8 cellular contexts compared by ENCODE assay signal in the genomic region with DNA sequence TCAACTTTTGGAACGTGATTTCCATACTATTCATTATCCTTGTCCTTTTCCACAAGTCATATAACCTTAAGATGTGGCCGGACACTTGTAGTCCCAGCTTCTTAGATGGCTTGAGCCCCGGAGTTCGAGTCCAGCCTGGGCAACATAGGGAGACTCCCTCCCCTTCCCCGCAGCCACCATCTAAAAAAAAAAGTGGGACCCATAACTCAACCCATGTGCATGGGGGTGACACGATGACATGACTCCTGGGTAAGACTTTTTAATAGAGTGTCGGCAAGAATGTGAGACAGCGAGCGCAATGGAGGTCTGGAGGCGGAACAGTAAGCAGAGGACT. TPM values are rescaled to one million over a fixed set of nuclear protein-coding genes. Genes with fewer than 3 reads are reported as not detected.
DNase-seq lines count a peak whose midpoint lies in the region; ATAC-seq, FAIRE-seq and TF ChIP-seq lines count a peak whose summit lies in the region.

No MANE protein-coding gene starts in this region.

- H3K36me3 ChIP-seq in HUES48 (ENCODE audit: control insufficient read depth, insufficient read depth, low read length) (peaks cover 31% of the 10 kb centered on the region), keratinocyte (ENCODE audit: control insufficient read depth in 2 of 2, extremely low read depth in 1 of 2, insufficient read depth in 2 of 2, low read length in 2 of 2) (peaks cover 2 to 8% of the 10 kb centered on the region in 2 experiments)

- H3K4me3 ChIP-seq in AG10803 (ENCODE audit: low read length) (peak overlapping the region; percentile 90), HUES48 (ENCODE audit: low read depth, low read length) (peak overlapping the region; percentile 99), keratinocyte (ENCODE audit: control insufficient read depth in 2 of 3, extremely low read depth in 1 of 3, insufficient read depth in 2 of 3, low read depth in 1 of 3, low read length in 3 of 3) (peak overlapping the region; percentile 78 to 100 (median 98))

- H3K4me2 ChIP-seq in keratinocyte (ENCODE audit: control insufficient read depth, extremely low read depth, insufficient read depth, low read depth, low read length) = peak overlapping the region; percentile 100

- no peak for DNase-seq in AG10803 (ENCODE audit: low read depth)
- DNase-seq in keratinocyte (ENCODE audit: low read depth, low spot score) = no peak
- DNase-seq in stromal cell of bone marrow (ENCODE audit: low read depth) = peak; percentile 12

- H3K9ac ChIP-seq in HUES48 (ENCODE audit: low read depth, low read length) (peak overlapping the region; percentile 92), keratinocyte (ENCODE audit: control insufficient read depth, extremely low read depth, insufficient read depth, low read length) (peak overlapping the region; percentile 95)

- peak overlapping the region; percentile 98 for H3K27ac ChIP-seq in HUES48 (ENCODE audit: low read depth, low read length)
- H3K27ac ChIP-seq in angular gyrus (ENCODE audit: low read depth, low read length) = peak overlapping the region; percentile 95
- peak overlapping the region; percentile 95 for H3K27ac ChIP-seq in keratinocyte (ENCODE audit: control insufficient read depth, insufficient read depth, low read length)

- FAIRE-seq in keratinocyte (lab: Jason Lieb, UNC) = no peak

- no peaks in the 10 kb centered on the region for H3K9me1 ChIP-seq in keratinocyte (ENCODE audit: control insufficient read depth, extremely low read depth, insufficient read depth, low read length)

- no peaks in the 10 kb centered on the region for H3K9me3 ChIP-seq in HUES48 (ENCODE audit: control insufficient read depth, insufficient read depth, low read length)
- no peaks in the 10 kb centered on the region for H3K9me3 ChIP-seq in keratinocyte (ENCODE audit: control insufficient read depth, low read depth, low read length)

- peaks cover 8% of the 10 kb centered on the region for H3K4me1 ChIP-seq in HUES48 (ENCODE audit: control insufficient read depth, insufficient read depth, low read length)
- H3K4me1 ChIP-seq in keratinocyte (ENCODE audit: control insufficient read depth, extremely low read depth, insufficient read depth, low read length) = peaks cover 6% of the 10 kb centered on the region

- ATAC-seq in HG03175 (IDR thresholded peaks at IDR 0.05; ENCODE audit: unreplicated experiment) = no peak
- ATAC-seq in GM21576 (IDR thresholded peaks at IDR 0.05; ENCODE audit: unreplicated experiment) = no peak
- no peak for ATAC-seq in HG03135 (IDR thresholded peaks at IDR 0.05; ENCODE audit: unreplicated experiment)

- no peak for TF ChIP-seq CTCF in AG10803 (conservative IDR thresholded peaks at IDR 0.05; ENCODE audit: low read length)
- no peak for TF ChIP-seq CTCF in keratinocyte (optimal IDR thresholded peaks at IDR 0.05 in 1 of 3, IDR thresholded peaks at IDR 0.05 in 1 of 3, conservative IDR thresholded peaks at IDR 0.05 in 1 of 3; ENCODE audit: extremely low read depth in 1 of 3, insufficient read depth in 2 of 3, low read length in 3 of 3)

- H3K79me2 ChIP-seq in keratinocyte (ENCODE audit: control insufficient read depth, insufficient read depth, low read length) = peaks cover 12% of the 10 kb centered on the region

- no peaks in the 10 kb centered on the region for H3K27me3 ChIP-seq in HUES48 (ENCODE audit: control insufficient read depth, insufficient read depth, low read length)
- H3K27me3 ChIP-seq in keratinocyte (ENCODE audit: control insufficient read depth, extremely low read depth, insufficient read depth, low read length) = no peaks in the 10 kb centered on the region

- peak overlapping the region; percentile 98 for H2AFZ ChIP-seq in keratinocyte (ENCODE audit: control insufficient read depth, low read length)

- no peaks in the 10 kb centered on the region for H4K20me1 ChIP-seq in keratinocyte (ENCODE audit: control insufficient read depth, extremely low read depth, insufficient read depth, low read length)

- dilution Hi-C loops in keratinocyte (cut with MboI; ENCODE audit: extremely low pct_ligation_motif_present, low sequenced_read_pairs) = no loop called here

RNA-seq across cellular contexts. Expression of a gene that starts 25.7 kb away (rescaled TPM):
- 19.9 to 29.4 TPM (median 26.9 TPM) in 3 replicates for polyA plus RNA-seq in keratinocyte
- 53.7 TPM for polyA plus RNA-seq in keratinocyte (2011; ENCODE audit: low read depth)
- polyA plus RNA-seq in keratinocyte (2011; cell fraction: cytosol; rRNA removed) = 5.6 and 6.8 TPM in 2 replicates
- polyA plus RNA-seq in keratinocyte (2011; cell fraction: nucleus; rRNA removed) = 95.6 and 106 TPM in 2 replicates
- polyA plus RNA-seq in keratinocyte (2012; ENCODE audit: low replicate concordance) = 17.4 and 23.9 TPM in 2 replicates
- polyA minus RNA-seq in keratinocyte = 28.0 to 52.2 TPM (median 31.8 TPM) in 3 replicates
- polyA minus RNA-seq in keratinocyte (2011; cell fraction: cytosol; rRNA and poly(A)+ RNA removed) = 10.4 TPM
- 30.0 and 41.0 TPM in 2 replicates for polyA minus RNA-seq in keratinocyte (2011; cell fraction: nucleus; rRNA and poly(A)+ RNA removed)

RNA-seq across cellular contexts. Expression of a gene that starts 53.8 kb away (rescaled TPM):
- 2.8 to 7.2 TPM (median 6.0 TPM) in 3 replicates for polyA plus RNA-seq in keratinocyte
- polyA plus RNA-seq in keratinocyte (2011; ENCODE audit: low read depth) = 1.9 TPM
- polyA plus RNA-seq in keratinocyte (2011; cell fraction: cytosol; rRNA removed) = 2.6 and 3.8 TPM in 2 replicates
- polyA plus RNA-seq in keratinocyte (2011; cell fraction: nucleus; rRNA removed) = 7.6 and 13.4 TPM in 2 replicates
- 3.8 and 5.2 TPM in 2 replicates for polyA plus RNA-seq in keratinocyte (2012; ENCODE audit: low replicate concordance)
- 1.5 to 3.5 TPM in 2 of 3 replicates, not detected in the other for polyA minus RNA-seq in keratinocyte
- 0.96 TPM for polyA minus RNA-seq in keratinocyte (2011; cell fraction: cytosol; rRNA and poly(A)+ RNA removed)
- polyA minus RNA-seq in keratinocyte (2011; cell fraction: nucleus; rRNA and poly(A)+ RNA removed) = 4.1 and 5.2 TPM in 2 replicates
